8 cellular contexts compared by ENCODE assay signal in genomic region chr10:90911133-90912048, GRCh38. TPM values are rescaled to one million over a fixed set of nuclear protein-coding genes. Genes with fewer than 3 reads are reported as not detected.
DNase-seq lines count a peak whose midpoint lies in the region; TF ChIP-seq lines count a peak whose summit lies in the region.
"Not testable (repeated sequence)": the region's sequence is repeated elsewhere in the genome, so short reads cannot be mapped to it uniquely, and the experiment has no call there.

No MANE protein-coding gene starts in this region.

- H3K27ac Mint-ChIP-seq in activated T-helper 2 cell treated with anti-CD3 and anti-CD28 coated beads, Interferon-gamma antibody, Interleukin-2, Interleukin-4, amounts not matched to agents 10 μg/mL and 5 μg/mL and 100 μg/mL, durations not matched to agents 14 hours and 24 hours and 36 hours, result not testable (repeated sequence)
- H3K27ac Mint-ChIP-seq in neural progenitor cell, result peak overlapping the region; percentile 97

- not testable (repeated sequence) for H3K4me2 ChIP-seq in neural progenitor cell

- H3K4me3 ChIP-seq in fibroblast of pulmonary artery (replicated peaks; ENCODE audit: low read depth, low read length); neural progenitor cell; tibial nerve: not testable (repeated sequence)

- not testable (repeated sequence) for H3K4me3 Mint-ChIP-seq in activated T-helper 2 cell treated with anti-CD3 and anti-CD28 coated beads, Interferon-gamma antibody, Interleukin-2, Interleukin-4, amounts not matched to agents 10 μg/mL and 5 μg/mL and 100 μg/mL, durations not matched to agents 14 hours and 24 hours and 36 hours (ENCODE audit: low read depth); neural progenitor cell

- DNase-seq in GM04504 (ENCODE audit: low read depth), result peak; percentile 55
- DNase-seq in HEK293T (ENCODE audit: extremely low spot score), result peak; percentile 68
- DNase-seq in NAMALWA (ENCODE audit: low spot score), result peak; percentile 85
- DNase-seq in SIG-M5 treated with dmso at 0.1 percent for 504 hours (lab: John Stamatoyannopoulos, UW; ENCODE audit: unreplicated experiment), result peak; percentile 58
- DNase-seq in activated T-helper 2 cell treated with anti-CD3 and anti-CD28 coated beads, Interferon-gamma antibody, Interleukin-2, Interleukin-4, amounts not matched to agents 10 μg/mL and 5 μg/mL and 100 μg/mL, durations not matched to agents 14 hours and 24 hours and 36 hours (ENCODE audit: low spot score), result peak; percentile 18
- peak; percentile 88 for DNase-seq in fibroblast of pulmonary artery (ENCODE audit: low read depth)
- peak; percentile 88 for DNase-seq in neural progenitor cell (ENCODE audit: low spot score)
- DNase-seq in tibial nerve (ENCODE audit: low spot score in 2 of 2), result peak in 1 of 2 donors; percentile 86

- H3K36me3 ChIP-seq in neural progenitor cell, result not testable (repeated sequence)
- peaks cover 0 to 17% (median 0%) of the 10 kb centered on the region in 3 donors for H3K36me3 ChIP-seq in tibial nerve

- intact Hi-C loops in activated T-helper 2 cell treated with anti-CD3 and anti-CD28 coated beads, Interferon-gamma antibody, Interleukin-2, Interleukin-4, amounts not matched to agents 10 μg/mL and 5 μg/mL and 100 μg/mL, durations not matched to agents 14 hours and 24 hours and 36 hours (cut with micrococcal nuclease), result loop anchor here (1.0 to 2.0 kb wide), 2 partner anchors 95 to 340 kb away; no protein-coding TSS in a partner anchor

- peak overlapping the region; percentile 18 for H2AFZ ChIP-seq in neural progenitor cell (replicated peaks)

- TF ChIP-seq EP300 in tibial nerve (IDR thresholded peaks at IDR 0.05), result not testable (repeated sequence)

- H3K9me3 ChIP-seq in neural progenitor cell (ENCODE audit: low read depth); tibial nerve: not testable (repeated sequence)

- H3K4me1 Mint-ChIP-seq in activated T-helper 2 cell treated with anti-CD3 and anti-CD28 coated beads, Interferon-gamma antibody, Interleukin-2, Interleukin-4, amounts not matched to agents 10 μg/mL and 5 μg/mL and 100 μg/mL, durations not matched to agents 14 hours and 24 hours and 36 hours (ENCODE audit: low read depth), result peaks cover 12% of the 10 kb centered on the region
- H3K4me1 Mint-ChIP-seq in neural progenitor cell, result not testable (repeated sequence)

- not testable (repeated sequence) for H3K79me2 ChIP-seq in neural progenitor cell (ENCODE audit: low read depth)

- CTCF ChIA-PET in HEK293T (lab: Yijun Ruan, JAX), result interaction anchor here (0.6 to 2.8 kb wide), 11 partner anchors 8 to 1001 kb away, joined by 3 to 12 read pairs (median 4); partner anchors contain the start of gene ANKRD1

- not testable (repeated sequence) for H3K27me3 Mint-ChIP-seq in activated T-helper 2 cell treated with anti-CD3 and anti-CD28 coated beads, Interferon-gamma antibody, Interleukin-2, Interleukin-4, amounts not matched to agents 10 μg/mL and 5 μg/mL and 100 μg/mL, durations not matched to agents 14 hours and 24 hours and 36 hours (ENCODE audit: low read depth); neural progenitor cell (ENCODE audit: insufficient read depth, low read depth)

- WGBS in tibial nerve, 2 donors, result 33 to 36% methylated on average over 12 of the region's 12 CpGs

- H4K20me1 ChIP-seq in neural progenitor cell (ENCODE audit: low read depth), result not testable (repeated sequence)

- not testable (repeated sequence) for H3K4me1 ChIP-seq in neural progenitor cell, tibial nerve

- not testable (repeated sequence) for H3K9ac ChIP-seq in neural progenitor cell

- TF ChIP-seq CTCF in fibroblast of pulmonary artery (IDR thresholded peaks at IDR 0.05; ENCODE audit: low read length, missing control alignments) (peak; percentile 85), neural progenitor cell (IDR thresholded peaks at IDR 0.05) (peak; percentile 90), tibial nerve (IDR thresholded peaks at IDR 0.05) (peak; percentile 67 to 80 (median 79))

- not testable (repeated sequence) for H3K36me3 Mint-ChIP-seq in activated T-helper 2 cell treated with anti-CD3 and anti-CD28 coated beads, Interferon-gamma antibody, Interleukin-2, Interleukin-4, amounts not matched to agents 10 μg/mL and 5 μg/mL and 100 μg/mL, durations not matched to agents 14 hours and 24 hours and 36 hours (ENCODE audit: low read depth); neural progenitor cell

- POLR2A ChIA-PET in HEK293T (lab: Yijun Ruan, JAX), result interaction anchor here (0.9 to 1.2 kb wide), 2 partner anchors 55 to 58 kb away, joined by 3 to 6 read pairs; no protein-coding TSS in a partner anchor

- not testable (repeated sequence) for H3K27me3 ChIP-seq in neural progenitor cell, tibial nerve

- H3F3A ChIP-seq in neural progenitor cell (ENCODE audit: low read depth), result not testable (repeated sequence)

- H3K9me3 Mint-ChIP-seq in activated T-helper 2 cell treated with anti-CD3 and anti-CD28 coated beads, Interferon-gamma antibody, Interleukin-2, Interleukin-4, amounts not matched to agents 10 μg/mL and 5 μg/mL and 100 μg/mL, durations not matched to agents 14 hours and 24 hours and 36 hours; neural progenitor cell: not testable (repeated sequence)

- TF ChIP-seq POLR2A in tibial nerve (IDR thresholded peaks at IDR 0.05), result not testable (repeated sequence)

- H3K27ac ChIP-seq in neural progenitor cell, tibial nerve: not testable (repeated sequence)

RNA-seq across cellular contexts. Expression of gene ANKRD1, which starts 9.5 kb away (rescaled TPM):
- not detected in 2 replicates for total RNA-seq in activated T-helper 2 cell treated with anti-CD3 and anti-CD28 coated beads, Interferon-gamma antibody, Interleukin-2, Interleukin-4, amounts not matched to agents 10 μg/mL and 5 μg/mL and 100 μg/mL, durations not matched to agents 14 hours and 24 hours and 36 hours
- total RNA-seq in neural progenitor cell (ENCODE audit: low replicate concordance) (0.09 and 1.2 TPM in 2 replicates), tibial nerve (not detected)

RNA-seq across cellular contexts. Expression of gene RPP30, which starts 39.6 kb away (rescaled TPM):
- 69.1 and 73.4 TPM in 2 replicates for total RNA-seq in activated T-helper 2 cell treated with anti-CD3 and anti-CD28 coated beads, Interferon-gamma antibody, Interleukin-2, Interleukin-4, amounts not matched to agents 10 μg/mL and 5 μg/mL and 100 μg/mL, durations not matched to agents 14 hours and 24 hours and 36 hours
- 60.0 and 85.5 TPM in 2 replicates for total RNA-seq in neural progenitor cell (ENCODE audit: low replicate concordance)
- 10 to 100 TPM; 19.4 to 46.5 (median 35.2) TPM for total RNA-seq in tibial nerve

RNA-seq across cellular contexts. Expression of gene HTR7, which starts 53.6 kb away (rescaled TPM):
- total RNA-seq in activated T-helper 2 cell treated with anti-CD3 and anti-CD28 coated beads, Interferon-gamma antibody, Interleukin-2, Interleukin-4, amounts not matched to agents 10 μg/mL and 5 μg/mL and 100 μg/mL, durations not matched to agents 14 hours and 24 hours and 36 hours, result not detected in 2 replicates
- total RNA-seq in neural progenitor cell (ENCODE audit: low replicate concordance), result 0.19 TPM in 1 of 2 replicates, not detected in the other
- total RNA-seq in tibial nerve, result 1 to 10 TPM in 1 of 4 donors, under 1 TPM in 3; 0.20 to 1.2 (median 0.43) TPM
